Comparison of ENCODE assay signal across 1 cellular context in genomic region chr3:45055032-45055410, GRCh38.
TF ChIP-seq lines count a peak whose summit lies in the region.

No MANE protein-coding gene starts in this region.

TF ChIP-seq in A549, 52 proteins besides CTCF, POLR2A, EP300 and RAD21 (continued from another document):
- TF ChIP-seq BCL3 (IDR thresholded peaks at IDR 0.05), result no peak
- TF ChIP-seq NPAS2 (CRISPR knock-in tag; IDR thresholded peaks at IDR 0.05; ENCODE audit: borderline replicate concordance), result no peak
- TF ChIP-seq FOXS1 (CRISPR knock-in tag; IDR thresholded peaks at IDR 0.05), result no peak
- no peak for TF ChIP-seq FOSB (CRISPR knock-in tag; IDR thresholded peaks at IDR 0.05)
- TF ChIP-seq JUNB (IDR thresholded peaks at IDR 0.05), result 0 out of 2 replicates have a peak, but pooled peaks have one; percentile 41
- TF ChIP-seq ESRRA (IDR thresholded peaks at IDR 0.05; ENCODE audit: borderline replicate concordance, low read length), result no peak
- no peak for TF ChIP-seq PHF8 (IDR thresholded peaks at IDR 0.05; ENCODE audit: borderline replicate concordance, low read depth)
- peak; percentile 4; the same call in 1 of the 2 replicates for TF ChIP-seq FOSL2 (IDR thresholded peaks at IDR 0.05)
- peak; percentile 70 for TF ChIP-seq FOSL2 (CRISPR knock-in tag; IDR thresholded peaks at IDR 0.05)
- no peak for TF ChIP-seq BHLHE40 (IDR thresholded peaks at IDR 0.05; ENCODE audit: low read depth, low read length)
- TF ChIP-seq ZC3H11A (IDR thresholded peaks at IDR 0.05), result no peak
- no peak for TF ChIP-seq HOXB13 (CRISPR knock-in tag; IDR thresholded peaks at IDR 0.05; ENCODE audit: low read depth)
- no peak for TF ChIP-seq MYC (IDR thresholded peaks at IDR 0.05; ENCODE audit: borderline replicate concordance, low read length)
- TF ChIP-seq RFX5 (IDR thresholded peaks at IDR 0.05), result no peak
- no peak for TF ChIP-seq MAX (IDR thresholded peaks at IDR 0.05)
- TF ChIP-seq KDM1A (IDR thresholded peaks at IDR 0.05; ENCODE audit: low read depth), result no peak
- no peak for TF ChIP-seq SMC3 (IDR thresholded peaks at IDR 0.05)
- TF ChIP-seq PBX3 (IDR thresholded peaks at IDR 0.05), result no peak
- no peak for TF ChIP-seq ATOH8 (CRISPR knock-in tag; IDR thresholded peaks at IDR 0.05; ENCODE audit: low read depth)
- TF ChIP-seq HOXB5 (CRISPR knock-in tag; IDR thresholded peaks at IDR 0.05), result no peak
- no peak for TF ChIP-seq TP53 (CRISPR knock-in tag; IDR thresholded peaks at IDR 0.05)
- TF ChIP-seq POLR2AphosphoS2 (conservative IDR thresholded peaks at IDR 0.05; ENCODE audit: low read length), result no peak
- 0 out of 5 replicates have a peak, but pooled peaks of 1 of the 2 experiments have one; percentile 7 for TF ChIP-seq JUN (IDR thresholded peaks at IDR 0.05)
- no peak for TF ChIP-seq CHD2 (IDR thresholded peaks at IDR 0.05; ENCODE audit: low read length, partially characterized antibody)
- TF ChIP-seq CEBPB (IDR thresholded peaks at IDR 0.05), result no peak
